20 cellular contexts compared by ENCODE assay signal in genomic region chr2:5788447-5788846, GRCh38.
A peak's percentile ranks its signal among the peaks of the same experiment; 100 is the strongest.
DNase-seq lines count a peak whose midpoint lies in the region; ATAC-seq, FAIRE-seq and TF ChIP-seq lines count a peak whose summit lies in the region.
"Had no signal": no experiment of that assay in that cellular context is flagged by ENCODE, and none has a peak within 500 bp of the region (broad histone marks: within the 10 kb centered on the region; RNA-seq: fewer than 3 reads in every experiment).

No MANE protein-coding gene starts in this region.

- H3K56ac ChIP-seq in H1 (replicated peaks; ENCODE audit: insufficient read length, low read depth, low read length), result no peak overlapping the region

- no peak overlapping the region for H2AK5ac ChIP-seq in H1 (ENCODE audit: low read depth, low read length)

- 0 out of 2 replicates have a peak, but pooled peaks cover 2% of the 10 kb centered on the region for H3K23me2 ChIP-seq in H1 (ENCODE audit: low read depth, low read length)

- intact Hi-C loops in kidney (cut with DNase I), result no loop called here
- intact Hi-C loops in PC-3 (cut with micrococcal nuclease), result no loop called here

- no TSS peak for BruUV-seq in PC-3 (replicated peaks; lab: Mats Ljungman, UMichigan)

- H3K79me2 ChIP-seq in H1 (ENCODE audit: control insufficient read depth in 1 of 2, insufficient read depth in 2 of 2, low read length in 2 of 2), result no peaks in the 10 kb centered on the region
- no peaks in the 10 kb centered on the region for H3K79me2 ChIP-seq in PC-3 (ENCODE audit: low read length)

- no peaks in the 10 kb centered on the region for H3K27me3 ChIP-seq in H1 (replicated peaks in 1 of 4; ENCODE audit: control insufficient read depth in 3 of 4, extremely low read depth in 1 of 4, insufficient read depth in 3 of 4, low read length in 3 of 4)
- H3K27me3 ChIP-seq in PC-3 (ENCODE audit: low read length), result no peaks in the 10 kb centered on the region
- H3K27me3 ChIP-seq: BE2C; BLaER1 treated with 17β-estradiol and CSF1 and Interleukin-3, amounts not matched to agents 10 nM and 100 nM had no signal

- POLR2A ChIA-PET in H1 (lab: Charles Lee; ENCODE audit: partially characterized antibody), result no interaction called here
- POLR2A ChIA-PET in PC-3 (lab: Charles Lee; ENCODE audit: unreplicated experiment), result no interaction called here

- H3K9me2 ChIP-seq in PC-3 (replicated peaks; ENCODE audit: low read length), result no peaks in the 10 kb centered on the region

- no peaks in the 10 kb centered on the region for H3K79me1 ChIP-seq in H1 (ENCODE audit: low read depth, low read length)

- no peaks in the 10 kb centered on the region for H4K20me1 ChIP-seq in H1 (replicated peaks in 1 of 2; ENCODE audit: control insufficient read depth in 1 of 2, insufficient read depth in 2 of 2, low read length in 2 of 2)
- H4K20me1 ChIP-seq in PC-3 (ENCODE audit: low read length), result no peaks in the 10 kb centered on the region
- H4K20me1 ChIP-seq: BLaER1 treated with 17β-estradiol and CSF1 and Interleukin-3, amounts not matched to agents 10 nM and 100 nM had no signal

- H2BK120ac ChIP-seq in H1 (replicated peaks; ENCODE audit: low read depth, low read length), result no peak overlapping the region

- no peak for TF ChIP-seq POLR2A in H1 (IDR thresholded peaks at IDR 0.05; ENCODE audit: control extremely low read depth in 1 of 2, low read depth in 2 of 2, low read length in 2 of 2)

- no peak for TF ChIP-seq CTCF in H1 (IDR thresholded peaks at IDR 0.05; ENCODE audit: control extremely low read depth in 1 of 3, insufficient read depth in 1 of 3, low read depth in 1 of 3, low read length in 3 of 3)
- no peak for TF ChIP-seq CTCF in kidney (IDR thresholded peaks at IDR 0.05; ENCODE audit: borderline replicate concordance, extremely low read depth, insufficient read depth)
- no peak for TF ChIP-seq CTCF in PC-3 (conservative IDR thresholded peaks at IDR 0.05; ENCODE audit: low read depth, low read length)

- H3K27ac ChIP-seq in H1 (ENCODE audit: low read depth, low read length), result no peak overlapping the region
- H3K27ac ChIP-seq in kidney (ENCODE audit: low read depth in 2 of 2, low read length in 2 of 2), result no peak overlapping the region
- H3K27ac ChIP-seq in PC-3 (ENCODE audit: low read length), result no peak overlapping the region
- H3K27ac ChIP-seq: BLaER1 treated with 17β-estradiol and CSF1 and Interleukin-3, amounts not matched to agents 10 nM and 100 nM; GM23248 had no signal

- H3K9me3 ChIP-seq in H1 (ENCODE audit: insufficient read depth in 2 of 2, low read depth in 1 of 2, low read length in 1 of 2) (peaks cover 6 to 13% of the 10 kb centered on the region in 2 experiments), kidney (ENCODE audit: control insufficient read depth in 1 of 2, low read length in 2 of 2) (peaks cover 3 to 14% of the 10 kb centered on the region in 2 donors), PC-3 (ENCODE audit: low read length) (no peaks in the 10 kb centered on the region)
- H3K9me3 ChIP-seq: BE2C had no signal

- no peak for TF ChIP-seq RAD21 in H1 (IDR thresholded peaks at IDR 0.05 in 1 of 2, conservative IDR thresholded peaks at IDR 0.05 in 1 of 2; ENCODE audit: low read depth in 2 of 2, low read length in 2 of 2)

- H3K9ac ChIP-seq in H1 (replicated peaks in 1 of 4; ENCODE audit: extremely low read depth in 1 of 4, low read depth in 3 of 4, low read length in 3 of 4) (no peak overlapping the region), kidney (ENCODE audit: low read length in 2 of 2) (no peak overlapping the region), PC-3 (ENCODE audit: low read length) (no peak overlapping the region)
- H3K9ac ChIP-seq: BLaER1 treated with 17β-estradiol and CSF1 and Interleukin-3, amounts not matched to agents 10 nM and 100 nM; GM23248 had no signal

- FAIRE-seq in TTC549 (lab: Jason Lieb, UNC), result peak; percentile 25
- FAIRE-seq in H1 (lab: Jason Lieb, UNC), result no peak
- FAIRE-seq in kidney (lab: Jason Lieb, UNC), result peak; percentile 19
- FAIRE-seq: D721Med, GM12878, GM19239 had no signal

- H3K4me2 ChIP-seq in H1 (ENCODE audit: insufficient read depth in 1 of 2, low read depth in 2 of 2, low read length in 2 of 2) (no peak overlapping the region), PC-3 (ENCODE audit: low read length) (no peak overlapping the region)
- H3K4me2 ChIP-seq: BLaER1 treated with 17β-estradiol and CSF1 and Interleukin-3, amounts not matched to agents 10 nM and 100 nM had no signal

- H3K4me3 ChIP-seq in H1 (ENCODE audit: extremely low read depth in 1 of 4, insufficient read depth in 2 of 4, low read depth in 3 of 4, low read length in 4 of 4) (no peak overlapping the region), kidney (ENCODE audit: low read length in 2 of 2) (no peak overlapping the region), PC-3 (ENCODE audit: low read length) (no peak overlapping the region)
- H3K4me3 ChIP-seq: BLaER1 treated with 17β-estradiol and CSF1 and Interleukin-3, amounts not matched to agents 10 nM and 100 nM; GM12878; GM23248 had no signal

- TF ChIP-seq EP300 in H1 (IDR thresholded peaks at IDR 0.05; ENCODE audit: borderline replicate concordance in 1 of 2, low read depth in 2 of 2, low read length in 2 of 2), result no peak

- H2BK5ac ChIP-seq in H1 (ENCODE audit: low read depth, low read length), result no peak overlapping the region

- H3K18ac ChIP-seq in H1 (ENCODE audit: extremely low read depth, low read length), result no peak overlapping the region

- DNase-seq in H1 (ENCODE audit: low read depth in 1 of 2, low spot score in 2 of 2) (no peak), kidney (no peak), PC-3 (no peak)
- DNase-seq: BE2C; CD4-positive, alpha-beta T cell; CD8-positive, alpha-beta memory T cell; DMS 273 treated with DMSO at 0.1 percent for 48 hours; DMS79; EL; GDM1; GM23248; H9 had no signal

- no peak for ATAC-seq in PC-3
- no peak for ATAC-seq in HG03280 (IDR thresholded peaks at IDR 0.05; ENCODE audit: unreplicated experiment)
- no peak for ATAC-seq in HG02938 (IDR thresholded peaks at IDR 0.05; ENCODE audit: unreplicated experiment)
- ATAC-seq: GM12878, HCT116 had no signal

- H3K23ac ChIP-seq in H1 (ENCODE audit: insufficient read length), result no peak overlapping the region

- H2BK15ac ChIP-seq in H1 (ENCODE audit: low read length), result no peak overlapping the region

- H2BK20ac ChIP-seq in H1 (ENCODE audit: low read length), result no peak overlapping the region

- H3K36me3 ChIP-seq in H1 (ENCODE audit: control insufficient read depth in 2 of 4, insufficient read depth in 4 of 4, low read length in 3 of 4) (peaks cover 0 to 4% (median 0%) of the 10 kb centered on the region in 4 experiments; a peak in 1 of 8 replicates), kidney (ENCODE audit: control insufficient read depth in 1 of 2, insufficient read depth in 2 of 2, low read length in 2 of 2) (no peaks in the 10 kb centered on the region), PC-3 (ENCODE audit: low read depth, low read length) (no peaks in the 10 kb centered on the region)
- H3K36me3 ChIP-seq: BE2C; BLaER1 treated with 17β-estradiol and CSF1 and Interleukin-3, amounts not matched to agents 10 nM and 100 nM had no signal

- no peak overlapping the region for H3K4ac ChIP-seq in H1 (replicated peaks; ENCODE audit: insufficient read length, low read depth, low read length)

- H2AFZ ChIP-seq in H1 (ENCODE audit: low read length) (no peak overlapping the region), PC-3 (ENCODE audit: low read length) (no peak overlapping the region)
- H2AFZ ChIP-seq: GM23248 had no signal

- no peaks in the 10 kb centered on the region for H3F3A ChIP-seq in PC-3 (ENCODE audit: low read length, unreplicated experiment)

- H4K91ac ChIP-seq in H1 (replicated peaks; ENCODE audit: insufficient read length, low read length), result no peak overlapping the region

- H3K4me1 ChIP-seq in H1 (replicated peaks in 1 of 4; ENCODE audit: control insufficient read depth in 3 of 4, insufficient read depth in 4 of 4, low read length in 3 of 4) (no peaks in the 10 kb centered on the region), kidney (ENCODE audit: control insufficient read depth in 1 of 2, insufficient read depth in 1 of 2, low read depth in 1 of 2, low read length in 2 of 2) (no peaks in the 10 kb centered on the region), PC-3 (ENCODE audit: insufficient read depth, low read length) (no peaks in the 10 kb centered on the region)
- H3K4me1 ChIP-seq: BE2C; BLaER1 treated with 17β-estradiol and CSF1 and Interleukin-3, amounts not matched to agents 10 nM and 100 nM had no signal

- H4K5ac ChIP-seq in H1 (ENCODE audit: insufficient read length, low read depth, low read length), result no peak overlapping the region

- H4K8ac ChIP-seq in H1 (ENCODE audit: extremely low read depth, insufficient read depth, low read length), result no peak overlapping the region

- H3K14ac ChIP-seq in H1 (ENCODE audit: insufficient read length), result no peak overlapping the region

- CTCF ChIA-PET in H1 (lab: Charles Lee; ENCODE audit: partially characterized antibody), result no interaction called here
- CTCF ChIA-PET in PC-3 (lab: Charles Lee), result no interaction called here

- H2BK12ac ChIP-seq in H1 (ENCODE audit: low read depth, low read length), result no peak overlapping the region

TF ChIP-seq in H1, 55 proteins besides CTCF, POLR2A, EP300 and RAD21 (continues in another document):
- TF ChIP-seq GTF2F1 (IDR thresholded peaks at IDR 0.05; ENCODE audit: borderline replicate concordance, low read depth, low read length) (no peak), NANOG (IDR thresholded peaks at IDR 0.05; ENCODE audit: insufficient read depth, low read depth, low read length, poor library complexity, severe bottlenecking) (no peak), HDAC2 (IDR thresholded peaks at IDR 0.05; ENCODE audit: borderline replicate concordance in 1 of 2, low read depth in 2 of 2, low read length in 2 of 2) (peak in 1 of 2 experiments; percentile 50; a peak in 1 of 4 replicates), TAF7 (optimal IDR thresholded peaks at IDR 0.05; ENCODE audit: borderline replicate concordance, low read depth, low read length) (no peak), KDM4A (IDR thresholded peaks at IDR 0.05; ENCODE audit: low read depth, low read length, severe bottlenecking) (no peak), SP2 (IDR thresholded peaks at IDR 0.05; ENCODE audit: low read length) (no peak), TEAD4 (IDR thresholded peaks at IDR 0.05; ENCODE audit: low read depth, low read length) (no peak), BRCA1 (IDR thresholded peaks at IDR 0.05; ENCODE audit: low read depth, low read length) (no peak), GABPA (IDR thresholded peaks at IDR 0.05; ENCODE audit: borderline replicate concordance, insufficient read depth, low read length) (no peak), HDAC6 (IDR thresholded peaks at IDR 0.05; ENCODE audit: low read depth, low read length) (no peak), SP1 (IDR thresholded peaks at IDR 0.05; ENCODE audit: low read depth, low read length) (no peak), KDM1A (IDR thresholded peaks at IDR 0.05; ENCODE audit: borderline replicate concordance, low read length) (peak; percentile 42; the same call in 1 of the 2 replicates), ATF3 (IDR thresholded peaks at IDR 0.05; ENCODE audit: insufficient read depth, low read depth, low read length) (no peak)
